Comparison of ENCODE assay signal across 15 cellular contexts in genomic region chr14:92877757-92878431, GRCh38. TPM values are rescaled to one million over a fixed set of nuclear protein-coding genes. Genes with fewer than 3 reads are reported as not detected.
DNase-seq lines count a peak whose midpoint lies in the region; ATAC-seq and TF ChIP-seq lines count a peak whose summit lies in the region.
"Had no signal": no experiment of that assay in that cellular context is flagged by ENCODE, and none has a peak within 500 bp of the region (broad histone marks: within the 10 kb centered on the region; RNA-seq: fewer than 3 reads in every experiment).

No MANE protein-coding gene starts in this region.

- H3K27me3 Mint-ChIP-seq in Caco-2 (ENCODE audit: insufficient read depth, unreplicated experiment), result peaks cover 30% of the 10 kb centered on the region

- no peak for TF ChIP-seq POLR2A in ovary (IDR thresholded peaks at IDR 0.05)

- WGBS in ovary, 3 donors, result 4 to 10% (median 5%) methylated on average over 18 of the region's 18 CpGs

- H3K9me3 ChIP-seq in ovary (no peaks in the 10 kb centered on the region), Caco-2 (no peaks in the 10 kb centered on the region), MG63 (no peaks in the 10 kb centered on the region)

- intact Hi-C loops in ovary (cut with DNase I) (no loop called here), Caco-2 (cut with micrococcal nuclease; ENCODE audit: unreplicated experiment) (no loop called here)

- ATAC-seq in GM19397 (IDR thresholded peaks at IDR 0.05; ENCODE audit: unreplicated experiment) (no peak), HG03108 (IDR thresholded peaks at IDR 0.05; ENCODE audit: unreplicated experiment) (no peak)
- ATAC-seq: K562, SK-N-SH treated with all-trans-retinoic acid at 6 μM for 48 hours had no signal

- H3K27ac Mint-ChIP-seq in Caco-2 (ENCODE audit: unreplicated experiment), result no peak overlapping the region

- peaks cover 6% of the 10 kb centered on the region for H3K4me1 ChIP-seq in ovary (ENCODE audit: insufficient read depth)
- no peaks in the 10 kb centered on the region for H3K4me1 ChIP-seq in Caco-2

- POLR2A ChIA-PET in Caco-2 (lab: Charles Lee), result no interaction called here

- in situ Hi-C loops in astrocyte of the spinal cord (cut with HindIII; ENCODE audit: low sequenced_read_pairs), result no loop called here

- H3K27ac ChIP-seq in ovary, result no peak overlapping the region

- H3K4me1 Mint-ChIP-seq in Caco-2 (ENCODE audit: low read depth, unreplicated experiment), result no peaks in the 10 kb centered on the region

- CTCF ChIA-PET in Caco-2 (lab: Charles Lee), result no interaction called here

- no peak for TF ChIP-seq EP300 in ovary (IDR thresholded peaks at IDR 0.05)

- H3K9me3 Mint-ChIP-seq in Caco-2 (ENCODE audit: unreplicated experiment), result no peaks in the 10 kb centered on the region

- no peaks in the 10 kb centered on the region for H3K36me3 ChIP-seq in ovary
- no peaks in the 10 kb centered on the region for H3K36me3 ChIP-seq in Caco-2 (ENCODE audit: control insufficient read depth, insufficient read depth, low read length)
- H3K36me3 ChIP-seq in MG63, result no peaks in the 10 kb centered on the region

- H3K36me3 Mint-ChIP-seq in Caco-2 (ENCODE audit: insufficient read depth, unreplicated experiment), result no peaks in the 10 kb centered on the region

- peak; percentile 3 for DNase-seq in HCEC 1CT
- peak; percentile 10 for DNase-seq in astrocyte of the spinal cord (ENCODE audit: low read depth, low spot score)
- DNase-seq in iPS DF 19.7 (ENCODE audit: low read depth, low spot score), result peak; percentile 35
- peak; percentile 29 to 73 (median 42) for DNase-seq in ovary
- DNase-seq in Caco-2, result no peak
- DNase-seq in MG63, result no peak
- DNase-seq: hippocampal formation; NCI-H2081 treated with DMSO at 0.1 percent for 48 hours; NK-92 treated with Interleukin-12 subunit alpha and Interleukin-12 subunit beta, amount 100 ng/mL, for 24 hours; stimulated activated CD8-positive, alpha-beta memory T cell treated with anti-CD3 and anti-CD28 coated beads, Interleukin-4, amount 100 ng/mL, for 48 hours had no signal

- TF ChIP-seq CTCF in astrocyte of the spinal cord (IDR thresholded peaks at IDR 0.05; ENCODE audit: low read depth, low read length) (no peak), ovary (IDR thresholded peaks at IDR 0.05) (no peak), Caco-2 (IDR thresholded peaks at IDR 0.05; ENCODE audit: insufficient read depth in 1 of 2, low read depth in 1 of 2, low read length in 1 of 2, severe bottlenecking in 1 of 2, unreplicated experiment in 1 of 2) (no peak)

- H3K4me3 ChIP-seq in astrocyte of the spinal cord (ENCODE audit: low read depth, low read length) (no peak overlapping the region), ovary (no peak overlapping the region), Caco-2 (ENCODE audit: low read depth, low read length) (no peak overlapping the region), MG63 (no peak overlapping the region)
- H3K4me3 ChIP-seq: K562 had no signal

- H3K4me3 Mint-ChIP-seq in Caco-2 (ENCODE audit: unreplicated experiment), result no peak overlapping the region

- no TSS peak for BruUV-seq in Caco-2 (replicated peaks; lab: Mats Ljungman, UMichigan)

- H3K27me3 ChIP-seq in ovary (no peaks in the 10 kb centered on the region), Caco-2 (replicated peaks; ENCODE audit: control insufficient read depth, insufficient read depth, low read length) (no peaks in the 10 kb centered on the region; the same call in 1 of the 2 replicates), MG63 (no peaks in the 10 kb centered on the region)

RNA-seq across cellular contexts. Expression of gene CHGA, which starts 45.1 kb away (rescaled TPM):
- total RNA-seq in ovary (1 to 10 TPM in 2 of 7 donors, under 1 TPM in 3, not detected in 2; 0.48 to 1.6 (median 0.69) TPM), Caco-2 (2022) (not detected in 2 replicates)
- polyA plus RNA-seq in ovary, result under 1 TPM; 0.13 to 0.15 TPM
- total RNA-seq in MG63 (2014; rRNA removed; shearing (Covaris generic); ENCODE audit: low replicate concordance), result not detected in 2 replicates
- total RNA-seq: bronchial epithelial cell, K562 had no signal
- polyA plus RNA-seq: K562 had no signal

Comparison
In these comparisons a context has a peak if more than half of its experiments do, and no peak if none do; other contexts are left out.
1. DNase-seq: peak in HCEC 1CT (single experiment), astrocyte of the spinal cord (single experiment), iPS DF 19.7 (single experiment) and ovary (5 of 5); none in Caco-2 (0 of 2) and MG63 (single experiment).